In the genomic region with DNA sequence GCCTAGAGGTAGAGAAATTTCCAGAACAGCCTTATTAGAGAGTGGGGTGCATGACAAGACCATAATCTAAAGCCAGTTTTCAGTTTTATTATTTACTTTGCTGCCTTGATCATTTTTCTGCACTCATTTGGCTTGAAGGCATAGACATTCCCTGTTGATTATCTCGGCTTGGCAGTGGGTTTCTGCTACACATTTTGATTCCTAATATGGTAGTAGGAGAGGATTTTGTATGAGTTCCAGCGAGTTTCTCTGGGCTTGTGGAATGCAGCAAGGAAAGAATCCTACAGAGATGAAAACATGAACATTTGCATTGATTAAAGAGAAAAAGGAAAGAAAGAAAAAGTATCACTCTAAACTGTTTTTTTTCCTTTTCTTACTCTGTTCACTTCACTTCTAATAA, we compare ENCODE assay signal across 11 cellular contexts.
DNase-seq lines count a peak whose midpoint lies in the region; ATAC-seq, FAIRE-seq and TF ChIP-seq lines count a peak whose summit lies in the region.
"Had no signal": no experiment of that assay in that cellular context is flagged by ENCODE, and none has a peak within 500 bp of the region (broad histone marks: within the 10 kb centered on the region; RNA-seq: fewer than 3 reads in every experiment).

No MANE protein-coding gene starts in this region.

- no peak for TF ChIP-seq CTCF in vagina (IDR thresholded peaks at IDR 0.05)

- H3K4me3 ChIP-seq in HUES6 (ENCODE audit: low read depth, low read length), result no peak overlapping the region
- H3K4me3 ChIP-seq in vagina, result no peak overlapping the region

- no peaks in the 10 kb centered on the region for H3K9me3 ChIP-seq in HUES6 (ENCODE audit: control insufficient read depth, insufficient read depth, low read depth, low read length)
- no peaks in the 10 kb centered on the region for H3K9me3 ChIP-seq in vagina

- TF ChIP-seq POLR2A in vagina (IDR thresholded peaks at IDR 0.05), result no peak

- H3K9ac ChIP-seq in HUES6 (ENCODE audit: low read length), result peak overlapping the region; percentile 56

- FAIRE-seq in GM19239 (lab: Jason Lieb, UNC), result no peak

- DNase-seq in cerebellar cortex (ENCODE audit: low spot score), result peak; percentile 53
- DNase-seq in kidney tubule cell (ENCODE audit: low spot score), result peak; percentile 17
- DNase-seq in vagina (ENCODE audit: extremely low spot score in 2 of 2), result no peak
- no peak for DNase-seq in GM19239 (ENCODE audit: insufficient read length, low spot score)
- DNase-seq in NK-92 (lab: John Stamatoyannopoulos, UW; ENCODE audit: unreplicated experiment), result no peak
- DNase-seq: cortex of kidney, immature natural killer cell, KG1, occipital lobe had no signal

- peak overlapping the region; percentile 81 for H3K27ac ChIP-seq in HUES6 (ENCODE audit: low read depth, low read length)
- H3K27ac ChIP-seq in vagina, result peak overlapping the region; percentile 45

- intact Hi-C loops in vagina (cut with DNase I), result no loop called here

- H3K27me3 ChIP-seq in HUES6 (ENCODE audit: control insufficient read depth, insufficient read depth, low read length) (no peaks in the 10 kb centered on the region), vagina (no peaks in the 10 kb centered on the region)

- H3K36me3 ChIP-seq in HUES6 (ENCODE audit: control insufficient read depth, insufficient read depth, low read length), result no peaks in the 10 kb centered on the region
- H3K36me3 ChIP-seq in vagina, result no peaks in the 10 kb centered on the region

- H3K4me1 ChIP-seq in HUES6 (ENCODE audit: control insufficient read depth, insufficient read depth, low read length) (peaks cover 21% of the 10 kb centered on the region), vagina (peaks cover 29% of the 10 kb centered on the region)

- ATAC-seq in GM21423 (IDR thresholded peaks at IDR 0.05; ENCODE audit: unreplicated experiment), result no peak

Comparison
In these comparisons a context has a peak if more than half of its experiments do, and no peak if none do; other contexts are left out.
1. DNase-seq: peak in cerebellar cortex (single experiment) and kidney tubule cell (single experiment); none in vagina (0 of 2), GM19239 (single experiment) and NK-92 (single experiment).